In genomic region chr16:75116911-75117245, GRCh38 we compare ENCODE assay signal across 18 cellular contexts. TPM values are rescaled to one million over a fixed set of nuclear protein-coding genes. Genes with fewer than 3 reads are reported as not detected.
A peak's percentile ranks its signal among the peaks of the same experiment; 100 is the strongest.
DNase-seq lines count a peak whose midpoint lies in the region; ATAC-seq and TF ChIP-seq lines count a peak whose summit lies in the region.
"Had no signal": no experiment of that assay in that cellular context is flagged by ENCODE, and none has a peak within 500 bp of the region (broad histone marks: within the 10 kb centered on the region; RNA-seq: fewer than 3 reads in every experiment).

No MANE protein-coding gene starts in this region.

- H3K27ac ChIP-seq in HCT116 (ENCODE audit: low read depth, low read length) = 0 out of 2 replicates have a peak overlapping the region, but pooled peaks have one; percentile 46
- no peak overlapping the region for H3K27ac ChIP-seq in RWPE2 (ENCODE audit: poor library complexity, severe bottlenecking)
- H3K27ac ChIP-seq in hepatocyte = no peak overlapping the region
- peak overlapping the region; percentile 95 to 99 (median 96) for H3K27ac ChIP-seq in gastrocnemius medialis
- H3K27ac ChIP-seq: BLaER1, neutrophil had no signal

- CTCF ChIA-PET in HCT116 (lab: Charles Lee) = interaction anchor here (2.0 kb wide), 1 partner anchor 119 kb away, joined by 8 read pairs; the partner anchor contains the start of gene ZNRF1

- DNase-seq in HCT116 (ENCODE audit: low read depth, low spot score) (no peak), RWPE2 (ENCODE audit: low spot score) (no peak), hepatocyte (ENCODE audit: low spot score) (no peak), gastrocnemius medialis (no peak), NCI-H1417 (lab: John Stamatoyannopoulos, UW) (no peak), glutamatergic neuron (no peak)
- no peak for DNase-seq in activated effector memory CD4-positive, alpha-beta T cell treated with Interleukin-2 at 50 U/mL for 16 hours
- DNase-seq: activated CD4-positive, alpha-beta T cell treated with anti-CD3 and anti-CD28 coated beads for 36 hours; activated naive CD8-positive, alpha-beta T cell treated with anti-CD3 and anti-CD28 coated beads, Interleukin-2, amount 50 U/mL, for 24 hours; activated T-cell treated with anti-CD3 and anti-CD28 coated beads, Interleukin-2, amount 50 U/mL, for 1 hour; NCI-H1694; NCI-H748 treated with DMSO at 0.1 percent for 48 hours had no signal

- H3K4me2 ChIP-seq in HCT116 (ENCODE audit: low read length) (peak overlapping the region; percentile 99), hepatocyte (peak overlapping the region; percentile 74)
- H3K4me2 ChIP-seq: BLaER1 had no signal

- POLR2A ChIA-PET in HCT116 (lab: Charles Lee) = interaction anchor here (0.9 to 1.5 kb wide), 4 partner anchors 12 to 132 kb away, joined by 3 to 4 read pairs (median 4); partner anchors contain the start of gene WDR59

- TF ChIP-seq CTCF in HCT116 (IDR thresholded peaks at IDR 0.05 in 2 of 3, conservative IDR thresholded peaks at IDR 0.05 in 1 of 3; ENCODE audit: borderline replicate concordance in 1 of 3, insufficient read depth in 1 of 3, low read depth in 2 of 3, low read length in 2 of 3) (no peak), RWPE2 (IDR thresholded peaks at IDR 0.05; ENCODE audit: poor library complexity, severe bottlenecking) (no peak), hepatocyte (IDR thresholded peaks at IDR 0.05; ENCODE audit: poor library complexity) (no peak), gastrocnemius medialis (IDR thresholded peaks at IDR 0.05 in 4 of 5, conservative IDR thresholded peaks at IDR 0.05 in 1 of 5) (no peak), glutamatergic neuron (IDR thresholded peaks at IDR 0.05; ENCODE audit: partially characterized antibody, unreplicated experiment) (no peak)

- no peak overlapping the region for H3K4me3 Mint-ChIP-seq in glutamatergic neuron (ENCODE audit: unreplicated experiment)
- H3K4me3 Mint-ChIP-seq: activated CD4-positive, alpha-beta T cell treated with anti-CD3 and anti-CD28 coated beads for 36 hours; activated naive CD8-positive, alpha-beta T cell treated with anti-CD3 and anti-CD28 coated beads, Interleukin-2, amount 50 U/mL, for 24 hours; stimulated activated naive CD8-positive, alpha-beta T cell treated with anti-CD3 and anti-CD28 coated beads, Interleukin-15, Interleukin-2, amounts not matched to agents 100 ng/mL and 50 ng/mL, for 24 hours had no signal

- H4K20me1 ChIP-seq in HCT116 (ENCODE audit: insufficient read depth) (no peaks in the 10 kb centered on the region), hepatocyte (ENCODE audit: insufficient read depth, poor library complexity, severe bottlenecking) (no peaks in the 10 kb centered on the region)

- TF ChIP-seq RAD21 in HCT116 (IDR thresholded peaks at IDR 0.05; ENCODE audit: low read depth) = no peak

- no peaks in the 10 kb centered on the region for H3K27me3 ChIP-seq in HCT116 (ENCODE audit: insufficient read depth, low read length)
- H3K27me3 ChIP-seq in RWPE2 (ENCODE audit: insufficient read depth, poor library complexity, severe bottlenecking) = no peaks in the 10 kb centered on the region
- no peaks in the 10 kb centered on the region for H3K27me3 ChIP-seq in hepatocyte
- H3K27me3 ChIP-seq in gastrocnemius medialis = no peaks in the 10 kb centered on the region
- H3K27me3 ChIP-seq: BLaER1 had no signal

- H3K36me3 ChIP-seq in HCT116 (ENCODE audit: control insufficient read depth in 1 of 2, insufficient read depth in 2 of 2, low read length in 2 of 2) = no peaks in the 10 kb centered on the region
- H3K36me3 ChIP-seq in RWPE2 (ENCODE audit: low read depth) = no peaks in the 10 kb centered on the region
- no peaks in the 10 kb centered on the region for H3K36me3 ChIP-seq in hepatocyte (replicated peaks; ENCODE audit: insufficient read depth, low read depth)
- H3K36me3 ChIP-seq in gastrocnemius medialis = no peaks in the 10 kb centered on the region
- H3K36me3 ChIP-seq: left lung, neutrophil had no signal

- RAD21 ChIA-PET in HCT116 (lab: Charles Lee; ENCODE audit: low non-redundant PET in 1 of 2, low total read pairs in 2 of 2, uncharacterized antibody in 2 of 2, unreplicated experiment in 2 of 2) = interaction anchor here in 1 of 2 experiments (1.0 kb wide), 1 partner anchor 119 kb away, joined by 3 read pairs; the partner anchor contains the start of gene ZNRF1

- TF ChIP-seq POLR2A in HCT116 (IDR thresholded peaks at IDR 0.05; ENCODE audit: borderline replicate concordance, extremely low read depth, insufficient read depth, insufficient read length) = no peak
- TF ChIP-seq POLR2A in gastrocnemius medialis (IDR thresholded peaks at IDR 0.05) = no peak

- peaks cover 3% of the 10 kb centered on the region for H3K9me3 Mint-ChIP-seq in glutamatergic neuron (ENCODE audit: unreplicated experiment)

- H3K27me3 Mint-ChIP-seq in glutamatergic neuron (ENCODE audit: unreplicated experiment) = peaks cover 5% of the 10 kb centered on the region

- H3K4me1 Mint-ChIP-seq in glutamatergic neuron (ENCODE audit: low read depth, unreplicated experiment) = peaks cover 3% of the 10 kb centered on the region

- H2AFZ ChIP-seq in HCT116 (ENCODE audit: low read depth, low read length, poor library complexity, severe bottlenecking) (peak overlapping the region; percentile 95), hepatocyte (no peak overlapping the region)

- ATAC-seq in HCT116 (peak; percentile 33), RWPE2 (ENCODE audit: low read depth) (no peak; the same call in 2 of the 3 replicates), gastrocnemius medialis (peak in 1 of 2 donors; percentile 17), HG03025 (IDR thresholded peaks at IDR 0.05; ENCODE audit: low FRiP score, unreplicated experiment) (no peak)
- ATAC-seq: activated CD4-positive, alpha-beta T cell treated with anti-CD3 and anti-CD28 coated beads for 36 hours had no signal

- H3K9me2 ChIP-seq in HCT116 (ENCODE audit: insufficient read depth) (no peaks in the 10 kb centered on the region), hepatocyte (replicated peaks; ENCODE audit: insufficient read depth) (no peaks in the 10 kb centered on the region)

- BruUV-seq in HCT116 (replicated peaks; lab: Mats Ljungman, UMichigan) = no TSS peak

- H3K4me3 ChIP-seq in HCT116 (replicated peaks in 1 of 2; ENCODE audit: low read depth in 1 of 2, low read length in 2 of 2) = peak overlapping the region in 1 of 2 experiments; percentile 73; a peak in 2 of 4 replicates
- H3K4me3 ChIP-seq in RWPE2 (ENCODE audit: severe bottlenecking) = peak overlapping the region; percentile 28
- no peak overlapping the region for H3K4me3 ChIP-seq in hepatocyte
- H3K4me3 ChIP-seq in gastrocnemius medialis = peak overlapping the region in 3 of 4 donors; percentile 73 to 77 (median 77)
- H3K4me3 ChIP-seq: BLaER1 had no signal

- H3K9me3 ChIP-seq in HCT116 (ENCODE audit: control insufficient read depth in 1 of 2, insufficient read depth in 1 of 2, low read depth in 1 of 2, low read length in 2 of 2) (peaks cover 0 to 6% of the 10 kb centered on the region in 2 experiments; a peak in 2 of 4 replicates), RWPE2 (ENCODE audit: severe bottlenecking) (peaks cover 6% of the 10 kb centered on the region), hepatocyte (ENCODE audit: low read depth) (no peaks in the 10 kb centered on the region), gastrocnemius medialis (peaks cover 0 to 2% (median 0%) of the 10 kb centered on the region in 3 donors)

- 56% methylated on average over 3 of the region's 3 CpGs for WGBS in hepatocyte (ENCODE audit: low lambda C conversion rate, missing lambda C conversion rate)

- in situ Hi-C loops in gastrocnemius medialis (cut with MboI; ENCODE audit: low sequenced_read_pairs in 4 of 4) = loop anchor here in 2 of 4 donors (5.0 kb wide), 2 partner anchors 115 to 125 kb away; no protein-coding TSS in a partner anchor

- intact Hi-C loops in HCT116 (cut with micrococcal nuclease) = loop anchor here (10.0 kb wide), 1 partner anchor 302 kb away; no protein-coding TSS in a partner anchor
- intact Hi-C loops in gastrocnemius medialis (cut with DNase I; ENCODE audit: low total_unique reads) = loop anchor here (1.0 to 10.0 kb wide), 2 partner anchors 31 to 148 kb away; partner anchors contain the start of gene ZFP1

- no peak overlapping the region for H3K27ac Mint-ChIP-seq in glutamatergic neuron (ENCODE audit: unreplicated experiment)
- H3K27ac Mint-ChIP-seq: activated CD4-positive, alpha-beta T cell treated with anti-CD3 and anti-CD28 coated beads for 36 hours; activated naive CD8-positive, alpha-beta T cell treated with anti-CD3 and anti-CD28 coated beads, Interleukin-2, amount 50 U/mL, for 24 hours; stimulated activated naive CD8-positive, alpha-beta T cell treated with anti-CD3 and anti-CD28 coated beads, Interleukin-15, Interleukin-2, amounts not matched to agents 100 ng/mL and 50 ng/mL, for 24 hours; T-helper 2 cell treated with Interferon-gamma antibody and Interleukin-4, amounts not matched to agents 5 μg/mL and 100 μg/mL, for 36 hours had no signal

- H3K79me2 ChIP-seq in HCT116 (ENCODE audit: insufficient read depth, low read length) (no peaks in the 10 kb centered on the region), hepatocyte (peaks cover 5% of the 10 kb centered on the region)

- peaks cover 2% of the 10 kb centered on the region for H3K36me3 Mint-ChIP-seq in glutamatergic neuron (ENCODE audit: unreplicated experiment)

- H3K4me1 ChIP-seq in HCT116 (ENCODE audit: control insufficient read depth in 1 of 2, insufficient read depth in 2 of 2, low read length in 2 of 2) (peaks cover 9 to 14% of the 10 kb centered on the region in 2 experiments; a peak in 3 of 4 replicates), RWPE2 (ENCODE audit: insufficient read depth, poor library complexity, severe bottlenecking) (no peaks in the 10 kb centered on the region), hepatocyte (ENCODE audit: insufficient read depth) (peaks cover 4% of the 10 kb centered on the region), gastrocnemius medialis (peaks cover 23 to 32% of the 10 kb centered on the region in 2 donors)

- H3K9ac ChIP-seq in HCT116 (ENCODE audit: low read length) = peak overlapping the region; percentile 63; the same call in 1 of the 2 replicates
- H3K9ac ChIP-seq: BLaER1 had no signal

TF ChIP-seq in HCT116, 20 proteins besides CTCF, POLR2A, EP300 and RAD21 (continues in another document):
- TF ChIP-seq POLR2AphosphoS5 (IDR thresholded peaks at IDR 0.05; ENCODE audit: low read depth, low read length) (no peak), ELF1 (IDR thresholded peaks at IDR 0.05; ENCODE audit: borderline replicate concordance, low read depth) (no peak)

RNA-seq across cellular contexts. Expression of gene LDHD, which starts 0.3 kb away (rescaled TPM):
- 3.4 TPM for total RNA-seq in HCT116 (2021; ENCODE audit: unreplicated experiment)
- polyA plus RNA-seq in HCT116 (2012) = 5.7 and 6.6 TPM in 2 replicates
- total RNA-seq in hepatocyte = 12.7 and 13.9 TPM in 2 replicates
- 10.8 and 21.9 TPM in 2 replicates for polyA plus RNA-seq in hepatocyte
- total RNA-seq in gastrocnemius medialis = 10 to 100 TPM; 27.8 to 54.5 (median 44.2) TPM
- not detected for total RNA-seq in glutamatergic neuron (ENCODE audit: unreplicated experiment)

RNA-seq across cellular contexts. Expression of gene ZFP1, which starts 31.4 kb away (rescaled TPM):
- total RNA-seq in HCT116 (2021; ENCODE audit: unreplicated experiment) (12.8 TPM), hepatocyte (14.4 and 18.0 TPM in 2 replicates), gastrocnemius medialis (10 to 100 TPM in 1 of 4 donors, 1 to 10 TPM in 3; 4.1 to 11.0 (median 6.5) TPM), glutamatergic neuron (ENCODE audit: unreplicated experiment) (16.1 TPM)
- polyA plus RNA-seq in HCT116 (2012) = 6.2 and 7.1 TPM in 2 replicates
- polyA plus RNA-seq in hepatocyte = 5.0 and 9.4 TPM in 2 replicates

Comparison
In these comparisons a context has a peak if more than half of its experiments do, and no peak if none do; other contexts are left out.
1. H3K27ac ChIP-seq: peak in HCT116 (single experiment) and gastrocnemius medialis (4 of 4); none in RWPE2 (single experiment) and hepatocyte (single experiment).